In the genomic region with DNA sequence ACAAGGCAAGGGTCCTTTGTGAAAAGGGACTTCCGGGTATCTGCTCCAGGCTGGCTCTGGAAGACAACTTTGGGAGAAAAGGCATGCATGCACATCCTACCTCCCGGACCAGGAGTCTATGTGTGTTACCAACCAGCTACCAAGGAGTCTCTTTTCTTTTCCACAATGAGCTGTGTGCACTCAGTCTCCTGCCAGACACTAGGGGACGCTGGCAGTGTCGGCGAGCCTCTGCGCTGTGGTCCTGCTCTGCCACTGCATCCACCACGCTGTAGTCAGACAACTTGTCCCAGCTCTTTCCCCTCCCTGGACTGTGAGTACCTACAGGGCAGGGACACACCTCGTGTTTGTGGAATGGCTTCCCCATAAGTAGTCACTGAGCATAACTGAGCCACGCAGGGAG, we compare ENCODE assay signal across 9 cellular contexts. TPM values are rescaled to one million over a fixed set of nuclear protein-coding genes. Genes with fewer than 3 reads are reported as not detected.
DNase-seq lines count a peak whose midpoint lies in the region; ATAC-seq, FAIRE-seq and TF ChIP-seq lines count a peak whose summit lies in the region.
"Had no signal": no experiment of that assay in that cellular context is flagged by ENCODE, and none has a peak within 500 bp of the region (broad histone marks: within the 10 kb centered on the region; RNA-seq: fewer than 3 reads in every experiment).

No MANE protein-coding gene starts in this region.

- H3K4me3 Mint-ChIP-seq in Calu3 (ENCODE audit: low read depth, unreplicated experiment): no peak overlapping the region
- H3K4me3 Mint-ChIP-seq in T-cell: no peak overlapping the region
- H3K4me3 Mint-ChIP-seq in naive B cell: no peak overlapping the region

- H3K27me3 Mint-ChIP-seq in Calu3 (ENCODE audit: unreplicated experiment) (peaks cover 41% of the 10 kb centered on the region), T-cell (peaks cover 0 to 5% of the 10 kb centered on the region in 2 donors), naive B cell (peaks cover 7 to 10% (median 9%) of the 10 kb centered on the region in 3 donors)

- H3K9me3 Mint-ChIP-seq in Calu3 (ENCODE audit: low read depth, unreplicated experiment) (no peaks in the 10 kb centered on the region), T-cell (no peaks in the 10 kb centered on the region), naive B cell (no peaks in the 10 kb centered on the region)
- H3K9me3 Mint-ChIP-seq: immature natural killer cell had no signal

- BruUV-seq in Calu3 (replicated peaks; lab: Mats Ljungman, UMichigan): no TSS peak

- POLR2A ChIA-PET in T-cell (lab: Charles Lee): no interaction called here

- TF ChIP-seq EP300 in Ishikawa (IDR thresholded peaks at IDR 0.05; ENCODE audit: borderline replicate concordance): no peak

- H3K36me3 Mint-ChIP-seq in Calu3 (ENCODE audit: insufficient read depth, unreplicated experiment) (peaks cover 1% of the 10 kb centered on the region), T-cell (no peaks in the 10 kb centered on the region), naive B cell (no peaks in the 10 kb centered on the region)
- H3K36me3 Mint-ChIP-seq: immature natural killer cell had no signal

- FAIRE-seq in RCC 7860 (lab: Jason Lieb, UNC): no peak

- peak; percentile 40 for TF ChIP-seq CTCF in Calu3 (IDR thresholded peaks at IDR 0.05; ENCODE audit: unreplicated experiment)

- H3K4me1 Mint-ChIP-seq in Calu3 (ENCODE audit: low read depth, unreplicated experiment) (peaks cover 7% of the 10 kb centered on the region), T-cell (peaks cover 5 to 18% (median 8%) of the 10 kb centered on the region in 3 donors), naive B cell (peaks cover 1 to 8% (median 5%) of the 10 kb centered on the region in 3 donors)

- peak; percentile 41; the same call in 1 of the 2 replicates for TF ChIP-seq RAD21 in Ishikawa (IDR thresholded peaks at IDR 0.05; ENCODE audit: low read depth)

- peak; percentile 64 to 79 (median 76) for ATAC-seq in T-cell (replicated peaks in 1 of 4)
- ATAC-seq in naive B cell (ENCODE audit: low read depth in 2 of 2): peak; percentile 80 to 82

- DNase-seq in Calu3 (peak; percentile 71), T-cell (peak in 24 of 34 experiments; percentile 1 to 40 (median 20)), dermis microvascular lymphatic vessel endothelial cell (ENCODE audit: low read depth in 2 of 2) (peak; percentile 52 to 76), naive B cell (no peak), RCC 7860 (ENCODE audit: low spot score) (no peak), NCI-H1048 (lab: John Stamatoyannopoulos, UW) (no peak), inferior parietal cortex (ENCODE audit: extremely low spot score) (no peak)

- intact Hi-C loops in Calu3 (cut with micrococcal nuclease; ENCODE audit: unreplicated experiment): no loop called here

- H3K27ac Mint-ChIP-seq in Calu3 (ENCODE audit: unreplicated experiment) (no peak overlapping the region), T-cell (peak overlapping the region in 1 of 2 donors; percentile 10), naive B cell (no peak overlapping the region)
- H3K27ac Mint-ChIP-seq: immature natural killer cell had no signal

- CTCF ChIA-PET in Calu3 (lab: Charles Lee): interaction anchor here (0.6 to 1.3 kb wide), 15 partner anchors 8 to 1549 kb away, joined by 3 to 10 read pairs (median 4); a partner anchor contains a TSS
- CTCF ChIA-PET in T-cell (lab: Charles Lee): interaction anchor here in 1 of 2 donors (0.7 to 1.0 kb wide), 3 partner anchors 38 to 48 kb away, joined by 3 to 7 read pairs (median 4); no protein-coding TSS in a partner anchor

TF ChIP-seq in Ishikawa, 13 proteins besides CTCF, POLR2A, EP300 and RAD21:
- TF ChIP-seq, protein P1, sequence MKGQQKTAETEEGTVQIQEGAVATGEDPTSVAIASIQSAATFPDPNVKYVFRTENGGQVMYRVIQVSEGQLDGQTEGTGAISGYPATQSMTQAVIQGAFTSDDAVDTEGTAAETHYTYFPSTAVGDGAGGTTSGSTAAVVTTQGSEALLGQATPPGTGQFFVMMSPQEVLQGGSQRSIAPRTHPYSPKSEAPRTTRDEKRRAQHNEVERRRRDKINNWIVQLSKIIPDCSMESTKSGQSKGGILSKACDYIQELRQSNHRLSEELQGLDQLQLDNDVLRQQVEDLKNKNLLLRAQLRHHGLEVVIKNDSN (IDR thresholded peaks at IDR 0.05): no peak
- TF ChIP-seq NFIC (IDR thresholded peaks at IDR 0.05): no peak
- TF ChIP-seq EGR1 (IDR thresholded peaks at IDR 0.05): no peak
- TF ChIP-seq, protein P2, sequence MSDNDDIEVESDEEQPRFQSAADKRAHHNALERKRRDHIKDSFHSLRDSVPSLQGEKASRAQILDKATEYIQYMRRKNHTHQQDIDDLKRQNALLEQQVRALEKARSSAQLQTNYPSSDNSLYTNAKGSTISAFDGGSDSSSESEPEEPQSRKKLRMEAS (IDR thresholded peaks at IDR 0.05): no peak
- no peak for TF ChIP-seq TCF12 (IDR thresholded peaks at IDR 0.05; ENCODE audit: low read depth)
- TF ChIP-seq TAF1 (IDR thresholded peaks at IDR 0.05; ENCODE audit: low read depth): no peak
- no peak for TF ChIP-seq TEAD4 (IDR thresholded peaks at IDR 0.05)
- TF ChIP-seq, protein P3, sequence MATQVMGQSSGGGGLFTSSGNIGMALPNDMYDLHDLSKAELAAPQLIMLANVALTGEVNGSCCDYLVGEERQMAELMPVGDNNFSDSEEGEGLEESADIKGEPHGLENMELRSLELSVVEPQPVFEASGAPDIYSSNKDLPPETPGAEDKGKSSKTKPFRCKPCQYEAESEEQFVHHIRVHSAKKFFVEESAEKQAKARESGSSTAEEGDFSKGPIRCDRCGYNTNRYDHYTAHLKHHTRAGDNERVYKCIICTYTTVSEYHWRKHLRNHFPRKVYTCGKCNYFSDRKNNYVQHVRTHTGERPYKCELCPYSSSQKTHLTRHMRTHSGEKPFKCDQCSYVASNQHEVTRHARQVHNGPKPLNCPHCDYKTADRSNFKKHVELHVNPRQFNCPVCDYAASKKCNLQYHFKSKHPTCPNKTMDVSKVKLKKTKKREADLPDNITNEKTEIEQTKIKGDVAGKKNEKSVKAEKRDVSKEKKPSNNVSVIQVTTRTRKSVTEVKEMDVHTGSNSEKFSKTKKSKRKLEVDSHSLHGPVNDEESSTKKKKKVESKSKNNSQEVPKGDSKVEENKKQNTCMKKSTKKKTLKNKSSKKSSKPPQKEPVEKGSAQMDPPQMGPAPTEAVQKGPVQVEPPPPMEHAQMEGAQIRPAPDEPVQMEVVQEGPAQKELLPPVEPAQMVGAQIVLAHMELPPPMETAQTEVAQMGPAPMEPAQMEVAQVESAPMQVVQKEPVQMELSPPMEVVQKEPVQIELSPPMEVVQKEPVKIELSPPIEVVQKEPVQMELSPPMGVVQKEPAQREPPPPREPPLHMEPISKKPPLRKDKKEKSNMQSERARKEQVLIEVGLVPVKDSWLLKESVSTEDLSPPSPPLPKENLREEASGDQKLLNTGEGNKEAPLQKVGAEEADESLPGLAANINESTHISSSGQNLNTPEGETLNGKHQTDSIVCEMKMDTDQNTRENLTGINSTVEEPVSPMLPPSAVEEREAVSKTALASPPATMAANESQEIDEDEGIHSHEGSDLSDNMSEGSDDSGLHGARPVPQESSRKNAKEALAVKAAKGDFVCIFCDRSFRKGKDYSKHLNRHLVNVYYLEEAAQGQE (IDR thresholded peaks at IDR 0.05; ENCODE audit: low read depth): no peak

RNA-seq across cellular contexts. Expression of a gene that starts 5.1 kb away (rescaled TPM):
- total RNA-seq in Calu3 (2022) (215 and 246 TPM in 2 replicates), T-cell (100 to 1,000 TPM; 230 to 238 (median 232) TPM), dermis microvascular lymphatic vessel endothelial cell (323 and 635 TPM in 2 replicates)
- 100 to 1,000 TPM; 243 to 278 (median 256) TPM for polyA plus RNA-seq in naive B cell (ENCODE audit: low read depth in 6 of 6)

RNA-seq across cellular contexts. Expression of a gene that starts 27.7 kb away (rescaled TPM):
- total RNA-seq in Calu3 (2022) (60.0 and 77.3 TPM in 2 replicates), T-cell (10 to 100 TPM; 21.9 to 39.6 (median 37.9) TPM), dermis microvascular lymphatic vessel endothelial cell (13.1 and 14.3 TPM in 2 replicates)
- 1 to 10 TPM; 4.7 to 9.0 (median 6.1) TPM for polyA plus RNA-seq in naive B cell (ENCODE audit: low read depth in 6 of 6)

RNA-seq across cellular contexts. Expression of a gene that starts 28.7 kb away (rescaled TPM):
- total RNA-seq in Calu3 (2022) (69.8 and 69.9 TPM in 2 replicates), T-cell (10 to 100 TPM; 21.5 to 37.8 (median 35.2) TPM), dermis microvascular lymphatic vessel endothelial cell (83.2 and 89.3 TPM in 2 replicates)
- polyA plus RNA-seq in naive B cell (ENCODE audit: low read depth in 6 of 6): 100 to 1,000 TPM in 5 of 6 donors, 10 to 100 TPM in 1; 99.5 to 139 (median 114) TPM

RNA-seq across cellular contexts. Expression of a gene that starts 35.1 kb away (rescaled TPM):
- total RNA-seq in Calu3 (2022) (182 and 189 TPM in 2 replicates), T-cell (1 to 10 TPM in 3 of 5 donors, under 1 TPM in 2; 0.26 to 2.3 (median 1.9) TPM), dermis microvascular lymphatic vessel endothelial cell (not detected in 2 replicates)
- polyA plus RNA-seq in naive B cell (ENCODE audit: low read depth in 6 of 6): not detected
- polyA plus RNA-seq: immature natural killer cell had no signal

RNA-seq across cellular contexts. Expression of a gene that starts 47.5 kb away (rescaled TPM):
- total RNA-seq in Calu3 (2022): 69.2 and 97.6 TPM in 2 replicates
- 100 to 1,000 TPM; 110 to 174 (median 167) TPM for total RNA-seq in T-cell
- total RNA-seq in dermis microvascular lymphatic vessel endothelial cell: 69.4 and 75.9 TPM in 2 replicates
- polyA plus RNA-seq in naive B cell (ENCODE audit: low read depth in 6 of 6): 10 to 100 TPM in 5 of 6 donors, 1 to 10 TPM in 1; 6.9 to 48.4 (median 27.7) TPM

Comparison
In these comparisons a context has a peak if more than half of its experiments do, and no peak if none do; other contexts are left out.
1. DNase-seq: peak in Calu3 (single experiment), T-cell (24 of 34) and dermis microvascular lymphatic vessel endothelial cell (2 of 2); none in naive B cell (single experiment), RCC 7860 (single experiment), NCI-H1048 (single experiment) and inferior parietal cortex (single experiment).